ENCODE assay signal across 1 cellular context in genomic region chr6:164106345-164106769, GRCh38.
TF ChIP-seq lines count a peak whose summit lies in the region.

No MANE protein-coding gene starts in this region.

TF ChIP-seq in K562, 482 proteins besides CTCF, POLR2A, EP300 and RAD21 (continued from another document):
- TF ChIP-seq YY1 (IDR thresholded peaks at IDR 0.05; ENCODE audit: borderline replicate concordance in 1 of 3, control insufficient read depth in 1 of 3, extremely low read depth in 1 of 3, insufficient read depth in 3 of 3, insufficient read length in 1 of 3, insufficient replicate concordance in 2 of 3, low read depth in 1 of 3, low read length in 2 of 3) (no peak), U2AF2 (optimal IDR thresholded peaks at IDR 0.05; ENCODE audit: low read depth, low read length) (no peak), GTF2B (IDR thresholded peaks at IDR 0.05; ENCODE audit: extremely low read depth, insufficient read length) (no peak), NFRKB (IDR thresholded peaks at IDR 0.05; ENCODE audit: low read depth) (no peak), ARHGAP35 (IDR thresholded peaks at IDR 0.05; ENCODE audit: partially characterized antibody) (no peak), CREM (IDR thresholded peaks at IDR 0.05; ENCODE audit: low read depth) (no peak), ZKSCAN1 (IDR thresholded peaks at IDR 0.05; ENCODE audit: low read depth, low read length) (no peak), HMG20B (CRISPR knock-in tag; IDR thresholded peaks at IDR 0.05) (no peak), RNF219 (CRISPR knock-in tag; IDR thresholded peaks at IDR 0.05) (no peak), CBX2 (IDR thresholded peaks at IDR 0.05; ENCODE audit: insufficient read depth, low read length, poor library complexity, severe bottlenecking) (no peak), HLTF (IDR thresholded peaks at IDR 0.05) (no peak), PRPF4 (IDR thresholded peaks at IDR 0.05; ENCODE audit: insufficient read depth, low read depth, low read length, poor library complexity, severe bottlenecking) (no peak), ZBED1 (IDR thresholded peaks at IDR 0.05) (no peak), ZBTB2 (IDR thresholded peaks at IDR 0.05) (no peak), CHD7 (IDR thresholded peaks at IDR 0.05; ENCODE audit: low read depth, low read length) (no peak), E2F4 (CRISPR knock-in tag; IDR thresholded peaks at IDR 0.05; ENCODE audit: low read depth) (no peak), THRA (IDR thresholded peaks at IDR 0.05) (no peak), SMAD4 (CRISPR knock-in tag; conservative IDR thresholded peaks at IDR 0.05) (peak; percentile 45; the same call in 1 of the 2 replicates), ARID1B (IDR thresholded peaks at IDR 0.05) (no peak), TGIF2 (CRISPR knock-in tag; IDR thresholded peaks at IDR 0.05) (no peak), ASH1L (IDR thresholded peaks at IDR 0.05; ENCODE audit: borderline replicate concordance, low read depth, partially characterized antibody) (no peak), FOXJ3 (CRISPR knock-in tag; IDR thresholded peaks at IDR 0.05) (no peak), POU5F1 (IDR thresholded peaks at IDR 0.05; ENCODE audit: borderline replicate concordance, low read depth, low read length, partially characterized antibody) (no peak), FOXA3 (CRISPR knock-in tag; conservative IDR thresholded peaks at IDR 0.05 in 1 of 2, IDR thresholded peaks at IDR 0.05 in 1 of 2) (0 out of 4 replicates have a peak, but pooled peaks of 1 of the 2 experiments have one; percentile 28), FOS (IDR thresholded peaks at IDR 0.05; ENCODE audit: extremely low read depth, insufficient read length) (no peak), MCM7 (IDR thresholded peaks at IDR 0.05) (no peak), ZNF778 (CRISPR knock-in tag; IDR thresholded peaks at IDR 0.05) (no peak), CGGBP1 (CRISPR knock-in tag; IDR thresholded peaks at IDR 0.05) (no peak), USF1 (CRISPR knock-in tag; IDR thresholded peaks at IDR 0.05) (peak; percentile 9; the same call in 1 of the 2 replicates), SOX6 (IDR thresholded peaks at IDR 0.05) (no peak), ZNF197 (CRISPR knock-in tag; IDR thresholded peaks at IDR 0.05; ENCODE audit: low read depth) (0 out of 2 replicates have a peak, but pooled peaks have one; percentile 49), MBD1 (CRISPR knock-in tag; IDR thresholded peaks at IDR 0.05) (no peak), RBM15 (IDR thresholded peaks at IDR 0.05; ENCODE audit: insufficient read depth, low read length) (no peak), ZNF165 (CRISPR knock-in tag; IDR thresholded peaks at IDR 0.05; ENCODE audit: borderline replicate concordance) (no peak), HMG20A (CRISPR knock-in tag; conservative IDR thresholded peaks at IDR 0.05) (no peak), POLR2AphosphoS2 (IDR thresholded peaks at IDR 0.05; ENCODE audit: low read length) (no peak), PHF21A (IDR thresholded peaks at IDR 0.05; ENCODE audit: borderline replicate concordance, low read depth) (no peak)
TF ChIP-seq in K562: peak in this region for 40.
